Comparison of ENCODE assay signal across 13 cellular contexts in the genomic region with DNA sequence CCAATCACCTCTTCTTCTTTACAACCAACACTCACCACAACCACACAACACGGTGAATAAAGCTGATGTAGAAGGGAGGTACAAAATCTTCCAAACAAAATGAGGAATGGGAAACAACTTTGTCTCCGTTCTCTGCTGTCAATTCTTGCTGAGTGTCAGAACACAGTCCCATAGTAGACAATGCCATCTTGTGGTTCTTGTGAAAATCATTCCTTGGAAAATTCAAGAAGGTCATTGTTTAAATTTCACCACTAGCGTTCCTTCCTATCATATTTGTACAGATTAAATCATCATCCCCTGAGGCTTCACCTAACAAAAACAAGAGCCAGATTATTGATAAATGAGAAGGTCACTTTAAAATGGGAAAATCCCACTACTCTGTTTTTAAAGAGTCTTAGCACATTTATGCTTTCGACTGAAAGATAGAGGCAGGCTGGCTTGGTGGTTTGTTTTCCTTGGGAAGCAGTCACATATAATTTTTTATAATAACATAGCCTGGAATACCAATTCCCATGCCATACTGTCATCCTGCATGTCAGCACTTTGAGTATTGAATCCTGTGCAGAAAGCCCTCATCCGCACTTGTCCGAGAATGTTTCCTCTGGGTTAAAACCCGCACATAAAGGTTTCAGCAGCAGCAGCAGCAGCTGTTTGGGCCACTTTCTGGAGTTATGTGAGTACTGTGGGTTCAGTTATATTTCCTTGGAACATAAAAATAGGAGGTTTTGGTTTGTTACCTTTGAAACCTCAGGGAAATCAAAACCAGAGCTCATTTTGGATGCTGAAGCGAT.
DNase-seq lines count a peak whose midpoint lies in the region; ATAC-seq and TF ChIP-seq lines count a peak whose summit lies in the region.
"Had no signal": no experiment of that assay in that cellular context is flagged by ENCODE, and none has a peak within 500 bp of the region (broad histone marks: within the 10 kb centered on the region; RNA-seq: fewer than 3 reads in every experiment).

No MANE protein-coding gene starts in this region.

- no peaks in the 10 kb centered on the region for H4K20me1 ChIP-seq in mammary epithelial cell (ENCODE audit: insufficient read depth, low read length)

- peaks cover 16% of the 10 kb centered on the region for H3K9me3 Mint-ChIP-seq in nephron
- H3K9me3 Mint-ChIP-seq in CD4-positive, alpha-beta memory T cell = peaks cover 0 to 9% (median 5%) of the 10 kb centered on the region in 8 donors

- intact Hi-C loops in mammary epithelial cell (cut with micrococcal nuclease) = loop anchor here (5.0 kb wide), 1 partner anchor 728 kb away; no protein-coding TSS in a partner anchor
- intact Hi-C loops in CD4-positive, alpha-beta memory T cell (cut with micrococcal nuclease) = no loop called here

- no peak overlapping the region for H3K4me3 ChIP-seq in mammary epithelial cell (replicated peaks in 1 of 3; ENCODE audit: insufficient read depth in 1 of 3, low read depth in 2 of 3, low read length in 3 of 3)
- no peak overlapping the region for H3K4me3 ChIP-seq in CD4-positive, alpha-beta memory T cell (ENCODE audit: low read length in 2 of 2)
- H3K4me3 ChIP-seq: adrenal gland had no signal

- no peak for ATAC-seq in activated CD4-positive, CD25-positive, alpha-beta regulatory T cell treated with anti-CD3 and anti-CD28 coated beads, Interleukin-2, amount 50 U/mL, for 24 hours
- ATAC-seq: HCT116 had no signal

- peaks cover 3% of the 10 kb centered on the region for H3K27me3 Mint-ChIP-seq in nephron (ENCODE audit: low read depth)
- peaks cover 14 to 27% of the 10 kb centered on the region in 2 donors for H3K27me3 Mint-ChIP-seq in CD4-positive, alpha-beta memory T cell

- no peaks in the 10 kb centered on the region for H3K4me1 ChIP-seq in mammary epithelial cell (ENCODE audit: insufficient read depth, low read length)
- no peaks in the 10 kb centered on the region for H3K4me1 ChIP-seq in CD4-positive, alpha-beta memory T cell (ENCODE audit: insufficient read depth, low read length)
- H3K4me1 ChIP-seq: adrenal gland had no signal

- no peak overlapping the region for H3K27ac ChIP-seq in mammary epithelial cell (ENCODE audit: insufficient read depth, low read depth, low read length)
- no peak overlapping the region for H3K27ac ChIP-seq in CD4-positive, alpha-beta memory T cell (ENCODE audit: low read depth, low read length)
- H3K27ac ChIP-seq: adrenal gland had no signal

- in situ Hi-C loops in mammary epithelial cell (cut with MboI; ENCODE audit: low sequenced_read_pairs in 2 of 2) = loop anchor here in 1 of 2 donors (25.0 kb wide), 1 partner anchor 158 kb away; no protein-coding TSS in a partner anchor

- H3K36me3 ChIP-seq in mammary epithelial cell (ENCODE audit: insufficient read depth, low read length) = no peaks in the 10 kb centered on the region
- H3K36me3 ChIP-seq in CD4-positive, alpha-beta memory T cell (ENCODE audit: insufficient read depth, low read length) = no peaks in the 10 kb centered on the region
- H3K36me3 ChIP-seq: adrenal gland had no signal

- no peak overlapping the region for H3K9ac ChIP-seq in mammary epithelial cell (ENCODE audit: insufficient read depth, low read length)

- WGBS in mammary epithelial cell (ENCODE audit: low coverage, missing lambda C conversion rate) = 55% methylated on average over 8 of the region's 8 CpGs

- H2AFZ ChIP-seq in mammary epithelial cell (ENCODE audit: low read depth, low read length) = no peak overlapping the region

- no peaks in the 10 kb centered on the region for H3K27me3 ChIP-seq in mammary epithelial cell (ENCODE audit: insufficient read depth, low read length)
- no peaks in the 10 kb centered on the region for H3K27me3 ChIP-seq in CD4-positive, alpha-beta memory T cell (ENCODE audit: insufficient read depth, low read length)
- H3K27me3 ChIP-seq: adrenal gland had no signal

- dilution Hi-C loops in mammary epithelial cell (cut with HindIII; ENCODE audit: low sequenced_read_pairs) = no loop called here

- CTCF ChIA-PET in mammary epithelial cell (lab: Charles Lee; ENCODE audit: low non-redundant PET) = no interaction called here
- CTCF ChIA-PET in CD4-positive, alpha-beta memory T cell (lab: Charles Lee; ENCODE audit: partially characterized antibody) = no interaction called here

- no peaks in the 10 kb centered on the region for H3K79me2 ChIP-seq in mammary epithelial cell (ENCODE audit: insufficient read depth, low read length)

- BruUV-seq in mammary epithelial cell (replicated peaks; lab: Mats Ljungman, UMichigan) = no TSS peak

- H3K36me3 Mint-ChIP-seq in nephron (ENCODE audit: low read depth) = no peaks in the 10 kb centered on the region
- H3K36me3 Mint-ChIP-seq in CD4-positive, alpha-beta memory T cell = no peaks in the 10 kb centered on the region

- H3K4me2 ChIP-seq in mammary epithelial cell (ENCODE audit: insufficient read depth, low read depth, low read length) = no peak overlapping the region

- no peak overlapping the region for H3K27ac Mint-ChIP-seq in nephron
- H3K27ac Mint-ChIP-seq in CD4-positive, alpha-beta memory T cell = no peak overlapping the region

- peak; percentile 28 for DNase-seq in DMS 273 (lab: John Stamatoyannopoulos, UW; ENCODE audit: unreplicated experiment)
- no peak for DNase-seq in DMS 273 treated with DMSO at 0.1 percent for 48 hours (lab: John Stamatoyannopoulos, UW)
- DNase-seq in NCI-H1105 (lab: John Stamatoyannopoulos, UW) = peak; percentile 2
- peak; percentile 8 for DNase-seq in mammary epithelial cell
- no peak for DNase-seq in hepatic stellate cell (ENCODE audit: low spot score)
- no peak for DNase-seq in CD4-positive, alpha-beta memory T cell
- DNase-seq: activated CD4-positive, CD25-positive, alpha-beta regulatory T cell; adrenal gland; KG1; posterior cingulate gyrus had no signal

- TF ChIP-seq CTCF in mammary epithelial cell (conservative IDR thresholded peaks at IDR 0.05 in 1 of 2, IDR thresholded peaks at IDR 0.05 in 1 of 2; ENCODE audit: extremely low read depth in 1 of 2, insufficient read depth in 1 of 2, low read depth in 1 of 2, low read length in 2 of 2) = peak; percentile 6 to 47
- TF ChIP-seq CTCF in nephron (IDR thresholded peaks at IDR 0.05; ENCODE audit: unreplicated experiment in 3 of 3) = peak; percentile 39 to 61 (median 42)

- no peaks in the 10 kb centered on the region for H3K9me3 ChIP-seq in mammary epithelial cell (replicated peaks; ENCODE audit: insufficient read depth, low read length)
- H3K9me3 ChIP-seq in CD4-positive, alpha-beta memory T cell (ENCODE audit: control insufficient read depth in 1 of 2, low read length in 2 of 2) = no peaks in the 10 kb centered on the region
- H3K9me3 ChIP-seq: adrenal gland had no signal

- no peaks in the 10 kb centered on the region for H3K4me1 Mint-ChIP-seq in nephron
- H3K4me1 Mint-ChIP-seq in CD4-positive, alpha-beta memory T cell = no peaks in the 10 kb centered on the region

- POLR2A ChIA-PET in CD4-positive, alpha-beta memory T cell (lab: Charles Lee; ENCODE audit: partially characterized antibody) = no interaction called here

- no peak overlapping the region for H3K4me3 Mint-ChIP-seq in nephron
- H3K4me3 Mint-ChIP-seq in CD4-positive, alpha-beta memory T cell = no peak overlapping the region

Comparison
In these comparisons a context has a peak if more than half of its experiments do, and no peak if none do; other contexts are left out.
1. DNase-seq: peak in DMS 273 (single experiment), NCI-H1105 (single experiment) and mammary epithelial cell (single experiment); none in DMS 273 treated with DMSO at 0.1 percent for 48 hours (single experiment), hepatic stellate cell (single experiment) and CD4-positive, alpha-beta memory T cell (0 of 5).